In the genomic region with DNA sequence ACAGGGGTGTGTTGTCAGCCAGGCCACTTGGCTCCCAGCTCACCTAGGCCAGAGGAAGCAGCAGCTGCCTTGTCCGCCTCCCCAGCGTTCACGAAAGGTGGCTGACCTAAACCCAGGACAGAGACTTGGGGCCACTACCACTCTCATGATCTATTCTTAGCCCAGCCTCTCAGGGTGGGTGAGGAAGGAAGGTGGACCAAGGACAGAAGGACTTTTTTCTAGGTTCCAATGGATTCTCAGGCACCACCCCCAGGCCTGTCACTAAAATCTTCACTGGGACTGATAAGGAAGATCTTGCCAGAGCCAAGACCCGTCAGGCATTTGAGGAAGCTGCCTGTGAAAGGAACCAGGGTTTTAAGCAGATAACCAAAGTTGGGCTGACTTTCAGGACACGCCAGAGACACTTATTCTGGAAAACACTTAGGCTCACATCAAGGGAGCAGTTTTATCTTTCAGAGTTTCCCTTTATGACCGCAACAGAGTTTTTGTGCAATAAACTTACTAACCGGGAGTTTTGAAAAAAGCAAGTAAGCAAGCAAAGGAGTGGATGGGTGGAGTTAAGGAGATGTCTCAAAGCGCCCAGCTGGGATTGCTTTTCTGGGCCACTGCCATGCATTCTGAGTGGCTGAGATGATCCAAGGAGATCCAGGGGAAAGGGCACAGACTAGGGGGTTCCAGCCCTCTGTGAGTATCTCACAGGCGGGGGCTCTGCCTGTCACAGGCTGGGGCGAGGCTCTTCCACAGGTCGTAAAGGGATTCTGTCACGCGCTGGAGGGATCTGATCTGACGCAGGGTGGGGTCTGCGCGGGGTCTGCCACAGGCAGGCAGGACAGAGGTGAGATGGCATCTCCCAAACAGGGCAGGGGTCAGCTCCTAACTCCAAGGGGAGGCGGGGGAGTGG, we compare ENCODE assay signal across 1 cellular context.
TF ChIP-seq lines count a peak whose summit lies in the region.

No MANE protein-coding gene starts in this region.

TF ChIP-seq in K562, 482 proteins besides CTCF, POLR2A, EP300 and RAD21 (continued from another document and continues in another):
- TF ChIP-seq, protein P1, sequence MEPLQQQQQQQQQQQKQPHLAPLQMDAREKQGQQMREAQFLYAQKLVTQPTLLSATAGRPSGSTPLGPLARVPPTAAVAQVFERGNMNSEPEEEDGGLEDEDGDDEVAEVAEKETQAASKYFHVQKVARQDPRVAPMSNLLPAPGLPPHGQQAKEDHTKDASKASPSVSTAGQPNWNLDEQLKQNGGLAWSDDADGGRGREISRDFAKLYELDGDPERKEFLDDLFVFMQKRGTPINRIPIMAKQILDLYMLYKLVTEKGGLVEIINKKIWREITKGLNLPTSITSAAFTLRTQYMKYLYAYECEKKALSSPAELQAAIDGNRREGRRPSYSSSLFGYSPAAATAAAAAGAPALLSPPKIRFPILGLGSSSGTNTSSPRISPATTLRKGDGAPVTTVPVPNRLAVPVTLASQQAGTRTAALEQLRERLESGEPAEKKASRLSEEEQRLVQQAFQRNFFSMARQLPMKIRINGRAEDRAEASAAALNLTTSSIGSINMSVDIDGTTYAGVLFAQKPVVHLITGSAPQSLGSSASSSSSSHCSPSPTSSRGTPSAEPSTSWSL (CRISPR knock-in tag; IDR thresholded peaks at IDR 0.05; ENCODE audit: borderline replicate concordance) = no peak
- TF ChIP-seq CHD1 (IDR thresholded peaks at IDR 0.05; ENCODE audit: low read length) (no peak), SIX5 (IDR thresholded peaks at IDR 0.05; ENCODE audit: borderline replicate concordance in 1 of 2, insufficient read depth in 1 of 2, low read depth in 1 of 2, low read length in 2 of 2) (no peak), TAF9B (IDR thresholded peaks at IDR 0.05; ENCODE audit: partially characterized antibody) (no peak), RCOR1 (IDR thresholded peaks at IDR 0.05; ENCODE audit: borderline replicate concordance in 1 of 2, low read depth in 2 of 2, low read length in 2 of 2) (peak in 1 of 2 experiments; percentile 22; a peak in 1 of 4 replicates), NFIX (CRISPR knock-in tag; IDR thresholded peaks at IDR 0.05; ENCODE audit: low read depth) (no peak), FOXK1 (CRISPR knock-in tag; IDR thresholded peaks at IDR 0.05; ENCODE audit: borderline replicate concordance) (no peak), ESRRB (CRISPR knock-in tag; IDR thresholded peaks at IDR 0.05; ENCODE audit: borderline replicate concordance) (no peak), EP400 (IDR thresholded peaks at IDR 0.05) (no peak), ZKSCAN3 (CRISPR knock-in tag; IDR thresholded peaks at IDR 0.05) (no peak), NCOA2 (IDR thresholded peaks at IDR 0.05; ENCODE audit: partially characterized antibody in 2 of 2) (no peak), SMARCA4 (IDR thresholded peaks at IDR 0.05) (0 out of 2 replicates have a peak, but pooled peaks have one; percentile 18), ZNF644 (tag; IDR thresholded peaks at IDR 0.05; ENCODE audit: low read depth) (no peak), ZNF23 (CRISPR knock-in tag; IDR thresholded peaks at IDR 0.05) (no peak), ZC3H11A (IDR thresholded peaks at IDR 0.05; ENCODE audit: low read depth, low read length) (no peak), ZKSCAN8 (CRISPR knock-in tag; IDR thresholded peaks at IDR 0.05) (no peak), SPI1 (IDR thresholded peaks at IDR 0.05; ENCODE audit: borderline replicate concordance, low read depth, low read length) (peak; percentile 49; the same call in 1 of the 2 replicates), RBBP5 (IDR thresholded peaks at IDR 0.05; ENCODE audit: borderline replicate concordance, insufficient read depth, low read length, poor library complexity, severe bottlenecking) (no peak), ARID1B (IDR thresholded peaks at IDR 0.05) (0 out of 2 replicates have a peak, but pooled peaks have one; percentile 20), PRMT5 (CRISPR knock-in tag; IDR thresholded peaks at IDR 0.05) (no peak), ZKSCAN1 (IDR thresholded peaks at IDR 0.05; ENCODE audit: low read depth, low read length) (no peak), KLF16 (IDR thresholded peaks at IDR 0.05) (no peak), KLF13 (tag; IDR thresholded peaks at IDR 0.05; ENCODE audit: borderline replicate concordance, low read depth) (no peak), ZNF175 (CRISPR knock-in tag; IDR thresholded peaks at IDR 0.05; ENCODE audit: low read depth) (no peak), TEAD4 (IDR thresholded peaks at IDR 0.05; ENCODE audit: low read length) (peak; percentile 10; the same call in 1 of the 2 replicates), TEAD4 (CRISPR knock-in tag; IDR thresholded peaks at IDR 0.05; ENCODE audit: borderline replicate concordance) (no peak), YY1 (IDR thresholded peaks at IDR 0.05; ENCODE audit: borderline replicate concordance in 1 of 3, control insufficient read depth in 1 of 3, extremely low read depth in 1 of 3, insufficient read depth in 3 of 3, insufficient read length in 1 of 3, insufficient replicate concordance in 2 of 3, low read depth in 1 of 3, low read length in 2 of 3) (no peak), ZNF696 (CRISPR knock-in tag; conservative IDR thresholded peaks at IDR 0.05) (no peak), HDAC2 (IDR thresholded peaks at IDR 0.05) (no peak), FOXA3 (CRISPR knock-in tag; conservative IDR thresholded peaks at IDR 0.05 in 1 of 2, IDR thresholded peaks at IDR 0.05 in 1 of 2) (no peak), NFE2L1 (tag; IDR thresholded peaks at IDR 0.05; ENCODE audit: borderline replicate concordance, low read depth) (no peak), ZNF24 (IDR thresholded peaks at IDR 0.05) (no peak)
- TF ChIP-seq, protein P2, sequence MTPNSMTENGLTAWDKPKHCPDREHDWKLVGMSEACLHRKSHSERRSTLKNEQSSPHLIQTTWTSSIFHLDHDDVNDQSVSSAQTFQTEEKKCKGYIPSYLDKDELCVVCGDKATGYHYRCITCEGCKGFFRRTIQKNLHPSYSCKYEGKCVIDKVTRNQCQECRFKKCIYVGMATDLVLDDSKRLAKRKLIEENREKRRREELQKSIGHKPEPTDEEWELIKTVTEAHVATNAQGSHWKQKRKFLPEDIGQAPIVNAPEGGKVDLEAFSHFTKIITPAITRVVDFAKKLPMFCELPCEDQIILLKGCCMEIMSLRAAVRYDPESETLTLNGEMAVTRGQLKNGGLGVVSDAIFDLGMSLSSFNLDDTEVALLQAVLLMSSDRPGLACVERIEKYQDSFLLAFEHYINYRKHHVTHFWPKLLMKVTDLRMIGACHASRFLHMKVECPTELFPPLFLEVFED (CRISPR knock-in tag; conservative IDR thresholded peaks at IDR 0.05) = no peak
- TF ChIP-seq, protein P3, sequence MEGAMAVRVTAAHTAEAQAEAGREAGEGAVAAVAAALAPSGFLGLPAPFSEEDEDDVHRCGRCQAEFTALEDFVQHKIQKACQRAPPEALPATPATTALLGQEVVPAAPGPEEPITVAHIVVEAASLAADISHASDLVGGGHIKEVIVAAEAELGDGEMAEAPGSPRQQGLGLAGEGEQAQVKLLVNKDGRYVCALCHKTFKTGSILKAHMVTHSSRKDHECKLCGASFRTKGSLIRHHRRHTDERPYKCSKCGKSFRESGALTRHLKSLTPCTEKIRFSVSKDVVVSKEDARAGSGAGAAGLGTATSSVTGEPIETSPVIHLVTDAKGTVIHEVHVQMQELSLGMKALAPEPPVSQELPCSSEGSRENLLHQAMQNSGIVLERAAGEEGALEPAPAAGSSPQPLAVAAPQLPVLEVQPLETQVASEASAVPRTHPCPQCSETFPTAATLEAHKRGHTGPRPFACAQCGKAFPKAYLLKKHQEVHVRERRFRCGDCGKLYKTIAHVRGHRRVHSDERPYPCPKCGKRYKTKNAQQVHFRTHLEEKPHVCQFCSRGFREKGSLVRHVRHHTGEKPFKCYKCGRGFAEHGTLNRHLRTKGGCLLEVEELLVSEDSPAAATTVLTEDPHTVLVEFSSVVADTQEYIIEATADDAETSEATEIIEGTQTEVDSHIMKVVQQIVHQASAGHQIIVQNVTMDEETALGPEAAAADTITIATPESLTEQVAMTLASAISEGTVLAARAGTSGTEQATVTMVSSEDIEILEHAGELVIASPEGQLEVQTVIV (CRISPR knock-in tag; IDR thresholded peaks at IDR 0.05; ENCODE audit: borderline replicate concordance) = no peak
- TF ChIP-seq, protein P4, sequence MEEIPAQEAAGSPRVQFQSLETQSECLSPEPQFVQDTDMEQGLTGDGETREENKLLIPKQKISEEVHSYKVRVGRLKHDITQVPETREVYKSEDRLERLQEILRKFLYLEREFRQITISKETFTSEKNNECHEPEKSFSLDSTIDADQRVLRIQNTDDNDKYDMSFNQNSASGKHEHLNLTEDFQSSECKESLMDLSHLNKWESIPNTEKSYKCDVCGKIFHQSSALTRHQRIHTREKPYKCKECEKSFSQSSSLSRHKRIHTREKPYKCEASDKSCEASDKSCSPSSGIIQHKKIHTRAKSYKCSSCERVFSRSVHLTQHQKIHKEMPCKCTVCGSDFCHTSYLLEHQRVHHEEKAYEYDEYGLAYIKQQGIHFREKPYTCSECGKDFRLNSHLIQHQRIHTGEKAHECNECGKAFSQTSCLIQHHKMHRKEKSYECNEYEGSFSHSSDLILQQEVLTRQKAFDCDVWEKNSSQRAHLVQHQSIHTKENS (CRISPR knock-in tag; IDR thresholded peaks at IDR 0.05) = no peak
- TF ChIP-seq, protein P5, sequence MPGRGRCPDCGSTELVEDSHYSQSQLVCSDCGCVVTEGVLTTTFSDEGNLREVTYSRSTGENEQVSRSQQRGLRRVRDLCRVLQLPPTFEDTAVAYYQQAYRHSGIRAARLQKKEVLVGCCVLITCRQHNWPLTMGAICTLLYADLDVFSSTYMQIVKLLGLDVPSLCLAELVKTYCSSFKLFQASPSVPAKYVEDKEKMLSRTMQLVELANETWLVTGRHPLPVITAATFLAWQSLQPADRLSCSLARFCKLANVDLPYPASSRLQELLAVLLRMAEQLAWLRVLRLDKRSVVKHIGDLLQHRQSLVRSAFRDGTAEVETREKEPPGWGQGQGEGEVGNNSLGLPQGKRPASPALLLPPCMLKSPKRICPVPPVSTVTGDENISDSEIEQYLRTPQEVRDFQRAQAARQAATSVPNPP (IDR thresholded peaks at IDR 0.05; ENCODE audit: borderline replicate concordance, insufficient read depth, insufficient read length) = no peak
- TF ChIP-seq, protein P6, sequence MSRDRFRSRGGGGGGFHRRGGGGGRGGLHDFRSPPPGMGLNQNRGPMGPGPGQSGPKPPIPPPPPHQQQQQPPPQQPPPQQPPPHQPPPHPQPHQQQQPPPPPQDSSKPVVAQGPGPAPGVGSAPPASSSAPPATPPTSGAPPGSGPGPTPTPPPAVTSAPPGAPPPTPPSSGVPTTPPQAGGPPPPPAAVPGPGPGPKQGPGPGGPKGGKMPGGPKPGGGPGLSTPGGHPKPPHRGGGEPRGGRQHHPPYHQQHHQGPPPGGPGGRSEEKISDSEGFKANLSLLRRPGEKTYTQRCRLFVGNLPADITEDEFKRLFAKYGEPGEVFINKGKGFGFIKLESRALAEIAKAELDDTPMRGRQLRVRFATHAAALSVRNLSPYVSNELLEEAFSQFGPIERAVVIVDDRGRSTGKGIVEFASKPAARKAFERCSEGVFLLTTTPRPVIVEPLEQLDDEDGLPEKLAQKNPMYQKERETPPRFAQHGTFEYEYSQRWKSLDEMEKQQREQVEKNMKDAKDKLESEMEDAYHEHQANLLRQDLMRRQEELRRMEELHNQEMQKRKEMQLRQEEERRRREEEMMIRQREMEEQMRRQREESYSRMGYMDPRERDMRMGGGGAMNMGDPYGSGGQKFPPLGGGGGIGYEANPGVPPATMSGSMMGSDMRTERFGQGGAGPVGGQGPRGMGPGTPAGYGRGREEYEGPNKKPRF (IDR thresholded peaks at IDR 0.05; ENCODE audit: low read depth, low read length) = no peak
- TF ChIP-seq, protein P7, sequence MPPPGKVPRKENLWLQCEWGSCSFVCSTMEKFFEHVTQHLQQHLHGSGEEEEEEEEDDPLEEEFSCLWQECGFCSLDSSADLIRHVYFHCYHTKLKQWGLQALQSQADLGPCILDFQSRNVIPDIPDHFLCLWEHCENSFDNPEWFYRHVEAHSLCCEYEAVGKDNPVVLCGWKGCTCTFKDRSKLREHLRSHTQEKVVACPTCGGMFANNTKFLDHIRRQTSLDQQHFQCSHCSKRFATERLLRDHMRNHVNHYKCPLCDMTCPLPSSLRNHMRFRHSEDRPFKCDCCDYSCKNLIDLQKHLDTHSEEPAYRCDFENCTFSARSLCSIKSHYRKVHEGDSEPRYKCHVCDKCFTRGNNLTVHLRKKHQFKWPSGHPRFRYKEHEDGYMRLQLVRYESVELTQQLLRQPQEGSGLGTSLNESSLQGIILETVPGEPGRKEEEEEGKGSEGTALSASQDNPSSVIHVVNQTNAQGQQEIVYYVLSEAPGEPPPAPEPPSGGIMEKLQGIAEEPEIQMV (tag; conservative IDR thresholded peaks at IDR 0.05; ENCODE audit: low read depth) = no peak
- TF ChIP-seq, protein P8, sequence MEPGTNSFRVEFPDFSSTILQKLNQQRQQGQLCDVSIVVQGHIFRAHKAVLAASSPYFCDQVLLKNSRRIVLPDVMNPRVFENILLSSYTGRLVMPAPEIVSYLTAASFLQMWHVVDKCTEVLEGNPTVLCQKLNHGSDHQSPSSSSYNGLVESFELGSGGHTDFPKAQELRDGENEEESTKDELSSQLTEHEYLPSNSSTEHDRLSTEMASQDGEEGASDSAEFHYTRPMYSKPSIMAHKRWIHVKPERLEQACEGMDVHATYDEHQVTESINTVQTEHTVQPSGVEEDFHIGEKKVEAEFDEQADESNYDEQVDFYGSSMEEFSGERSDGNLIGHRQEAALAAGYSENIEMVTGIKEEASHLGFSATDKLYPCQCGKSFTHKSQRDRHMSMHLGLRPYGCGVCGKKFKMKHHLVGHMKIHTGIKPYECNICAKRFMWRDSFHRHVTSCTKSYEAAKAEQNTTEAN (CRISPR knock-in tag; IDR thresholded peaks at IDR 0.05) = no peak
- TF ChIP-seq, protein P9, sequence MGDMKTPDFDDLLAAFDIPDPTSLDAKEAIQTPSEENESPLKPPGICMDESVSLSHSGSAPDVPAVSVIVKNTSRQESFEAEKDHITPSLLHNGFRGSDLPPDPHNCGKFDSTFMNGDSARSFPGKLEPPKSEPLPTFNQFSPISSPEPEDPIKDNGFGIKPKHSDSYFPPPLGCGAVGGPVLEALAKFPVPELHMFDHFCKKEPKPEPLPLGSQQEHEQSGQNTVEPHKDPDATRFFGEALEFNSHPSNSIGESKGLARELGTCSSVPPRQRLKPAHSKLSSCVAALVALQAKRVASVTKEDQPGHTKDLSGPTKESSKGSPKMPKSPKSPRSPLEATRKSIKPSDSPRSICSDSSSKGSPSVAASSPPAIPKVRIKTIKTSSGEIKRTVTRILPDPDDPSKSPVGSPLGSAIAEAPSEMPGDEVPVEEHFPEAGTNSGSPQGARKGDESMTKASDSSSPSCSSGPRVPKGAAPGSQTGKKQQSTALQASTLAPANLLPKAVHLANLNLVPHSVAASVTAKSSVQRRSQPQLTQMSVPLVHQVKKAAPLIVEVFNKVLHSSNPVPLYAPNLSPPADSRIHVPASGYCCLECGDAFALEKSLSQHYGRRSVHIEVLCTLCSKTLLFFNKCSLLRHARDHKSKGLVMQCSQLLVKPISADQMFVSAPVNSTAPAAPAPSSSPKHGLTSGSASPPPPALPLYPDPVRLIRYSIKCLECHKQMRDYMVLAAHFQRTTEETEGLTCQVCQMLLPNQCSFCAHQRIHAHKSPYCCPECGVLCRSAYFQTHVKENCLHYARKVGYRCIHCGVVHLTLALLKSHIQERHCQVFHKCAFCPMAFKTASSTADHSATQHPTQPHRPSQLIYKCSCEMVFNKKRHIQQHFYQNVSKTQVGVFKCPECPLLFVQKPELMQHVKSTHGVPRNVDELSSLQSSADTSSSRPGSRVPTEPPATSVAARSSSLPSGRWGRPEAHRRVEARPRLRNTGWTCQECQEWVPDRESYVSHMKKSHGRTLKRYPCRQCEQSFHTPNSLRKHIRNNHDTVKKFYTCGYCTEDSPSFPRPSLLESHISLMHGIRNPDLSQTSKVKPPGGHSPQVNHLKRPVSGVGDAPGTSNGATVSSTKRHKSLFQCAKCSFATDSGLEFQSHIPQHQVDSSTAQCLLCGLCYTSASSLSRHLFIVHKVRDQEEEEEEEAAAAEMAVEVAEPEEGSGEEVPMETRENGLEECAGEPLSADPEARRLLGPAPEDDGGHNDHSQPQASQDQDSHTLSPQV (IDR thresholded peaks at IDR 0.05) = no peak
